Comparison of ENCODE assay signal across 18 cellular contexts in genomic region chr1:65332821-65333220, GRCh38. TPM values are rescaled to one million over a fixed set of nuclear protein-coding genes. Genes with fewer than 3 reads are reported as not detected.
DNase-seq lines count a peak whose midpoint lies in the region; ATAC-seq and TF ChIP-seq lines count a peak whose summit lies in the region.
"Had no signal": no experiment of that assay in that cellular context is flagged by ENCODE, and none has a peak within 500 bp of the region (broad histone marks: within the 10 kb centered on the region; RNA-seq: fewer than 3 reads in every experiment).

No MANE protein-coding gene starts in this region.

- no peak for ATAC-seq in foreskin keratinocyte
- ATAC-seq: GM23338, Panc1 had no signal

- peak in 18 of 61 donors; percentile 1 to 68 (median 22) for DNase-seq in caudate nucleus (lab: John Stamatoyannopoulos, UW)
- DNase-seq in head of caudate nucleus = peak in 25 of 42 donors; percentile 16 to 76 (median 47)
- DNase-seq in pons (ENCODE audit: low spot score) = peak; percentile 94
- DNase-seq in foreskin keratinocyte = no peak
- DNase-seq in retina = no peak
- DNase-seq in effector memory CD4-positive, alpha-beta T cell = no peak
- DNase-seq: CD4-positive, alpha-beta T cell; H9; HFFc6; KBM-7; NCI-H2029; NCI-H526 treated with DMSO at 0.1 percent for 48 hours; SHP77 had no signal

- no peaks in the 10 kb centered on the region for H3K4me1 ChIP-seq in foreskin keratinocyte
- H3K4me1 ChIP-seq in effector memory CD4-positive, alpha-beta T cell (ENCODE audit: control insufficient read depth, insufficient read depth, low read length, poor library complexity, severe bottlenecking) = no peaks in the 10 kb centered on the region

- intact Hi-C loops in head of caudate nucleus (cut with DNase I) = loop anchor here (2.0 kb wide), 1 partner anchor 64 kb away; no protein-coding TSS in a partner anchor

- H3K9me3 ChIP-seq in effector memory CD4-positive, alpha-beta T cell (ENCODE audit: control insufficient read depth, low read length) = no peaks in the 10 kb centered on the region
- H3K9me3 ChIP-seq: BLaER1 treated with 17β-estradiol and CSF1 and Interleukin-3, amounts not matched to agents 10 nM and 100 nM had no signal

- H3K36me3 ChIP-seq in effector memory CD4-positive, alpha-beta T cell (ENCODE audit: control insufficient read depth, insufficient read depth, low read length) = no peaks in the 10 kb centered on the region
- H3K36me3 ChIP-seq: BLaER1 treated with 17β-estradiol and CSF1 and Interleukin-3, amounts not matched to agents 10 nM and 100 nM had no signal

- TF ChIP-seq CTCF in foreskin keratinocyte (conservative IDR thresholded peaks at IDR 0.05) = no peak

- no peaks in the 10 kb centered on the region for H3K27me3 ChIP-seq in foreskin keratinocyte
- no peaks in the 10 kb centered on the region for H3K27me3 ChIP-seq in effector memory CD4-positive, alpha-beta T cell (replicated peaks; ENCODE audit: control insufficient read depth, insufficient read depth, low read length, poor library complexity, severe bottlenecking)
- H3K27me3 ChIP-seq: BLaER1 treated with 17β-estradiol and CSF1 and Interleukin-3, amounts not matched to agents 10 nM and 100 nM had no signal

- no peak overlapping the region for H3K4me3 ChIP-seq in effector memory CD4-positive, alpha-beta T cell (ENCODE audit: insufficient read depth, low read depth, low read length, poor library complexity, severe bottlenecking)
- H3K4me3 ChIP-seq: BLaER1 treated with 17β-estradiol and CSF1 and Interleukin-3, amounts not matched to agents 10 nM and 100 nM; GM23338 had no signal

- H3K27ac ChIP-seq in caudate nucleus (ENCODE audit: low read depth, low read length) (peak overlapping the region; percentile 71), temporal lobe (ENCODE audit: low read depth, low read length) (peak overlapping the region; percentile 76), foreskin keratinocyte (no peak overlapping the region)
- H3K27ac ChIP-seq in effector memory CD4-positive, alpha-beta T cell (ENCODE audit: insufficient read depth, low read length, poor library complexity, severe bottlenecking) = no peak overlapping the region
- H3K27ac ChIP-seq: BLaER1 treated with 17β-estradiol and CSF1 and Interleukin-3, amounts not matched to agents 10 nM and 100 nM; RWPE1 had no signal

RNA-seq across cellular contexts. Expression of gene DNAJC6, which starts 23.5 kb away (rescaled TPM):
- total RNA-seq in temporal lobe = 123 TPM
- total RNA-seq in foreskin keratinocyte = 5.1 and 5.8 TPM in 2 replicates
- polyA plus RNA-seq in foreskin keratinocyte = 0.75 and 1.1 TPM in 2 replicates

Comparison
In these comparisons a context has a peak if more than half of its experiments do, and no peak if none do; other contexts are left out.
1. DNase-seq: peak in head of caudate nucleus (25 of 42) and pons (single experiment); none in foreskin keratinocyte (0 of 2), retina (single experiment) and effector memory CD4-positive, alpha-beta T cell (0 of 3).
2. H3K27ac ChIP-seq: peak in caudate nucleus (single experiment) and temporal lobe (single experiment); none in foreskin keratinocyte (single experiment) and effector memory CD4-positive, alpha-beta T cell (single experiment).
3. RNA of gene DNAJC6, which starts 23.5 kb away (total RNA-seq): 123 TPM in temporal lobe (single experiment); 5.1 to 5.8 TPM in foreskin keratinocyte; every median in the first group is over 10 times any median in the second.